Comparison of ENCODE assay signal across 17 cellular contexts in genomic region chr2:101975171-101975870, GRCh38. TPM values are rescaled to one million over a fixed set of nuclear protein-coding genes. Genes with fewer than 3 reads are reported as not detected.
A peak's percentile ranks its signal among the peaks of the same experiment; 100 is the strongest.
DNase-seq lines count a peak whose midpoint lies in the region; ATAC-seq and TF ChIP-seq lines count a peak whose summit lies in the region.
"Had no signal": no experiment of that assay in that cellular context is flagged by ENCODE, and none has a peak within 500 bp of the region (broad histone marks: within the 10 kb centered on the region; RNA-seq: fewer than 3 reads in every experiment).

No MANE protein-coding gene starts in this region.

- peak overlapping the region; percentile 43 for H2AFZ ChIP-seq in ACC112 (ENCODE audit: low read length, unreplicated experiment)
- H2AFZ ChIP-seq in IMR-90 (replicated peaks; ENCODE audit: low read length, poor library complexity) = peak overlapping the region; percentile 67

- in situ Hi-C loops in IMR-90 (cut with MboI; ENCODE audit: low sequenced_read_pairs) = no loop called here

- peaks cover 14% of the 10 kb centered on the region for H3K9me3 Mint-ChIP-seq in dendritic cell treated with granulocyte-macrophage colony-stimulating factor and Interleukin-4, amounts not matched to agents 40 ng/mL and 50 ng/mL, for 4 days
- peaks cover 10% of the 10 kb centered on the region for H3K9me3 Mint-ChIP-seq in osteocyte (ENCODE audit: unreplicated experiment)
- H3K9me3 Mint-ChIP-seq in activated T-helper 17 cell treated with anti-CD3 and anti-CD28 coated beads, Interleukin-2, amount 50 U/mL, for 72 hours = peaks cover 15% of the 10 kb centered on the region

- no peaks in the 10 kb centered on the region; the same call in 1 of the 2 replicates for H3K36me3 ChIP-seq in ACC112 (ENCODE audit: insufficient read depth, low read length)
- no peaks in the 10 kb centered on the region for H3K36me3 ChIP-seq in IMR-90 (ENCODE audit: control insufficient read depth, insufficient read depth, low read length)
- no peaks in the 10 kb centered on the region for H3K36me3 ChIP-seq in H7 (replicated peaks; ENCODE audit: control insufficient read depth, insufficient read depth, low read length)
- H3K36me3 ChIP-seq: BLaER1 treated with 17β-estradiol and CSF1 and Interleukin-3, amounts not matched to agents 10 nM and 100 nM had no signal

- 0 out of 2 replicates have a peak overlapping the region, but pooled peaks have one; percentile 50 for H3K23ac ChIP-seq in IMR-90 (ENCODE audit: low read depth, low read length)

- CTCF ChIA-PET in IMR-90 (lab: Yijun Ruan, JAX) = no interaction called here

- no peak for TF ChIP-seq RAD21 in IMR-90 (IDR thresholded peaks at IDR 0.05; ENCODE audit: low read length)

- H2BK15ac ChIP-seq in IMR-90 (ENCODE audit: low read depth, low read length) = no peak overlapping the region; the same call in 2 of the 3 replicates

- TF ChIP-seq CTCF in IMR-90 (conservative IDR thresholded peaks at IDR 0.05; ENCODE audit: low read depth, low read length) (no peak), osteocyte (IDR thresholded peaks at IDR 0.05) (no peak)

- H3K4me3 Mint-ChIP-seq in dendritic cell treated with granulocyte-macrophage colony-stimulating factor and Interleukin-4, amounts not matched to agents 40 ng/mL and 50 ng/mL, for 4 days = no peak overlapping the region
- H3K4me3 Mint-ChIP-seq in osteocyte (ENCODE audit: unreplicated experiment) = no peak overlapping the region
- H3K4me3 Mint-ChIP-seq in activated T-helper 17 cell treated with anti-CD3 and anti-CD28 coated beads, Interleukin-2, amount 50 U/mL, for 72 hours = no peak overlapping the region
- H3K4me3 Mint-ChIP-seq: CD4-positive, CD25-positive, alpha-beta regulatory T cell had no signal

- H3K79me2 ChIP-seq in ACC112 (ENCODE audit: control insufficient read depth, insufficient read depth, low read length, unreplicated experiment) = no peaks in the 10 kb centered on the region

- H4K91ac ChIP-seq in IMR-90 (ENCODE audit: insufficient read depth, low read depth, low read length) = peak overlapping the region; percentile 16; the same call in 1 of the 2 replicates

- H2BK20ac ChIP-seq in IMR-90 (ENCODE audit: low read depth, low read length) = peak overlapping the region; percentile 63

- H3K9ac ChIP-seq in IMR-90 (ENCODE audit: low read depth, low read length) = no peak overlapping the region
- H3K9ac ChIP-seq: BLaER1 treated with 17β-estradiol and CSF1 and Interleukin-3, amounts not matched to agents 10 nM and 100 nM had no signal

- peaks cover 70% of the 10 kb centered on the region for H3K4me1 Mint-ChIP-seq in dendritic cell treated with granulocyte-macrophage colony-stimulating factor and Interleukin-4, amounts not matched to agents 40 ng/mL and 50 ng/mL, for 4 days (ENCODE audit: low read depth)
- H3K4me1 Mint-ChIP-seq in osteocyte (ENCODE audit: unreplicated experiment) = peaks cover 60% of the 10 kb centered on the region
- H3K4me1 Mint-ChIP-seq in activated T-helper 17 cell treated with anti-CD3 and anti-CD28 coated beads, Interleukin-2, amount 50 U/mL, for 72 hours = no peaks in the 10 kb centered on the region
- H3K4me1 Mint-ChIP-seq: CD4-positive, CD25-positive, alpha-beta regulatory T cell had no signal

- no peaks in the 10 kb centered on the region for H4K20me1 ChIP-seq in IMR-90 (ENCODE audit: insufficient read depth, low read length)
- H4K20me1 ChIP-seq: BLaER1 treated with 17β-estradiol and CSF1 and Interleukin-3, amounts not matched to agents 10 nM and 100 nM had no signal

- H2AK5ac ChIP-seq in IMR-90 (ENCODE audit: low read depth, low read length) = peak overlapping the region; percentile 61; the same call in 1 of the 2 replicates

- no peak for TF ChIP-seq POLR2A in IMR-90 (IDR thresholded peaks at IDR 0.05; ENCODE audit: low read depth, low read length)

- H3K4ac ChIP-seq in IMR-90 (ENCODE audit: low read depth, low read length) = no peak overlapping the region; the same call in 1 of the 2 replicates

- no peak overlapping the region for H3K56ac ChIP-seq in IMR-90 (ENCODE audit: extremely low read depth, insufficient read depth, low read length)

- H3K4me1 ChIP-seq in ACC112 (ENCODE audit: control insufficient read depth, insufficient read depth, low read length, unreplicated experiment) = peaks cover 39% of the 10 kb centered on the region
- peaks cover 21% of the 10 kb centered on the region for H3K4me1 ChIP-seq in IMR-90 (ENCODE audit: control insufficient read depth, insufficient read depth, low read length)

- no peak overlapping the region for H2AK9ac ChIP-seq in IMR-90 (replicated peaks; ENCODE audit: low read depth, low read length, poor library complexity)

- ATAC-seq in IMR-90 (ENCODE audit: low read depth) (peak; percentile 7; the same call in 1 of the 2 replicates), GM19023 (IDR thresholded peaks at IDR 0.05; ENCODE audit: unreplicated experiment) (no peak), HG03342 (IDR thresholded peaks at IDR 0.05; ENCODE audit: unreplicated experiment) (no peak)
- ATAC-seq in activated T-helper 17 cell treated with anti-CD3 and anti-CD28 coated beads, Interleukin-2, amount 50 U/mL, for 72 hours (replicated peaks) = no peak
- ATAC-seq: HCT116 had no signal

- dilution Hi-C loops in IMR-90 (cut with HindIII; ENCODE audit: low sequenced_read_pairs, unreplicated experiment) = no loop called here

- WGBS in IMR-90 (ENCODE audit: extremely low coverage in 2 of 2, insufficient read length in 1 of 2), 2 experiments = 74% methylated on average over 4 of the region's 17 CpGs; no CpG with 5 or more reads in 1 of the 2 experiments

- H3K36me3 Mint-ChIP-seq in dendritic cell treated with granulocyte-macrophage colony-stimulating factor and Interleukin-4, amounts not matched to agents 40 ng/mL and 50 ng/mL, for 4 days (ENCODE audit: low read depth) = peaks cover 8% of the 10 kb centered on the region
- peaks cover 4% of the 10 kb centered on the region for H3K36me3 Mint-ChIP-seq in osteocyte (ENCODE audit: unreplicated experiment)
- no peaks in the 10 kb centered on the region for H3K36me3 Mint-ChIP-seq in activated T-helper 17 cell treated with anti-CD3 and anti-CD28 coated beads, Interleukin-2, amount 50 U/mL, for 72 hours (ENCODE audit: low read depth)

- H3K4me2 ChIP-seq in IMR-90 (ENCODE audit: low read depth, low read length) = peak overlapping the region; percentile 52; the same call in 1 of the 2 replicates

- no peaks in the 10 kb centered on the region for H3K79me1 ChIP-seq in IMR-90 (ENCODE audit: low read depth in 1 of 2, low read length in 2 of 2)

- H4K8ac ChIP-seq in IMR-90 (ENCODE audit: low read depth in 2 of 2, low read length in 2 of 2) = peak overlapping the region in 1 of 2 experiments; percentile 24; a peak in 1 of 4 replicates

- H2BK120ac ChIP-seq in IMR-90 (ENCODE audit: low read depth, low read length) = peak overlapping the region; percentile 49; the same call in 1 of the 2 replicates

- peak overlapping the region; percentile 86 for H3K27ac Mint-ChIP-seq in dendritic cell treated with granulocyte-macrophage colony-stimulating factor and Interleukin-4, amounts not matched to agents 40 ng/mL and 50 ng/mL, for 4 days
- peak overlapping the region; percentile 14 for H3K27ac Mint-ChIP-seq in osteocyte (ENCODE audit: unreplicated experiment)
- H3K27ac Mint-ChIP-seq in activated T-helper 17 cell treated with anti-CD3 and anti-CD28 coated beads, Interleukin-2, amount 50 U/mL, for 72 hours = no peak overlapping the region
- H3K27ac Mint-ChIP-seq: CD4-positive, CD25-positive, alpha-beta regulatory T cell had no signal

- POLR2A ChIA-PET in IMR-90 (lab: Charles Lee; ENCODE audit: unreplicated experiment) = no interaction called here

- H3K14ac ChIP-seq in IMR-90 (replicated peaks; ENCODE audit: low read depth, low read length) = peak overlapping the region; percentile 68; the same call in 1 of the 2 replicates

- peaks cover 2% of the 10 kb centered on the region; the same call in 1 of the 2 replicates for H3K9me3 ChIP-seq in IMR-90 (ENCODE audit: control insufficient read depth, insufficient read depth, low read length)

- H2BK5ac ChIP-seq in IMR-90 (ENCODE audit: low read depth, low read length, poor library complexity, severe bottlenecking) = no peak overlapping the region

- peak overlapping the region; percentile 67; the same call in 1 of the 2 replicates for H3K18ac ChIP-seq in IMR-90 (ENCODE audit: low read depth, low read length)

- no peaks in the 10 kb centered on the region for H3K27me3 Mint-ChIP-seq in dendritic cell treated with granulocyte-macrophage colony-stimulating factor and Interleukin-4, amounts not matched to agents 40 ng/mL and 50 ng/mL, for 4 days
- no peaks in the 10 kb centered on the region for H3K27me3 Mint-ChIP-seq in osteocyte (ENCODE audit: unreplicated experiment)
- no peaks in the 10 kb centered on the region for H3K27me3 Mint-ChIP-seq in activated T-helper 17 cell treated with anti-CD3 and anti-CD28 coated beads, Interleukin-2, amount 50 U/mL, for 72 hours

- H3K27me3 ChIP-seq in ACC112 (ENCODE audit: insufficient read depth, low read length) (no peaks in the 10 kb centered on the region), IMR-90 (ENCODE audit: control insufficient read depth, insufficient read depth, low read length) (no peaks in the 10 kb centered on the region; the same call in 1 of the 2 replicates), H7 (ENCODE audit: control insufficient read depth, insufficient read depth, low read length) (no peaks in the 10 kb centered on the region)
- H3K27me3 ChIP-seq: BLaER1 treated with 17β-estradiol and CSF1 and Interleukin-3, amounts not matched to agents 10 nM and 100 nM had no signal

- no peak for DNase-seq in IMR-90
- DNase-seq in osteocyte (ENCODE audit: extremely low spot score, unreplicated experiment) = no peak
- no peak for DNase-seq in H7
- DNase-seq: Calu3; CD4-positive, CD25-positive, alpha-beta regulatory T cell; DMS 273 treated with DMSO at 0.1 percent for 48 hours; Kasumi-1; KBM-7 had no signal

- peak overlapping the region; percentile 50; the same call in 1 of the 2 replicates for H4K5ac ChIP-seq in IMR-90 (ENCODE audit: low read depth, low read length)

- H3K4me3 ChIP-seq in ACC112 (ENCODE audit: low read depth, low read length) = no peak overlapping the region
- no peak overlapping the region for H3K4me3 ChIP-seq in IMR-90 (ENCODE audit: insufficient read depth, low read depth, low read length)
- no peak overlapping the region for H3K4me3 ChIP-seq in H7 (ENCODE audit: insufficient read depth, low read depth, low read length)
- H3K4me3 ChIP-seq: BLaER1 treated with 17β-estradiol and CSF1 and Interleukin-3, amounts not matched to agents 10 nM and 100 nM had no signal

- H3K9me1 ChIP-seq in IMR-90 (ENCODE audit: insufficient read depth, low read length) = 0 out of 2 replicates have a peak, but pooled peaks cover 3% of the 10 kb centered on the region

- intact Hi-C loops in IMR-90 (cut with micrococcal nuclease) = no loop called here
- intact Hi-C loops in dendritic cell treated with granulocyte-macrophage colony-stimulating factor and Interleukin-4, amounts not matched to agents 40 ng/mL and 50 ng/mL, for 4 days (cut with micrococcal nuclease) = no loop called here

- H3K27ac ChIP-seq in ACC112 (ENCODE audit: low read depth, low read length) (no peak overlapping the region), IMR-90 (ENCODE audit: insufficient read depth, low read length) (peak overlapping the region; percentile 81; the same call in 1 of the 2 replicates)
- H3K27ac ChIP-seq: 22Rv1 had no signal

- no TSS peak for BruUV-seq in IMR-90 (replicated peaks; lab: Mats Ljungman, UMichigan)

RNA-seq across cellular contexts. Expression of gene IL1R2, which starts 16.4 kb away (rescaled TPM):
- total RNA-seq in IMR-90 (2012; rRNA removed) (not detected in 2 replicates), osteocyte (not detected in 2 replicates)
- polyA plus RNA-seq in IMR-90 (2012; rRNA removed) = not detected in 2 replicates
- 0.03 TPM in 1 of 2 replicates, not detected in the other for polyA plus RNA-seq in IMR-90 (2012; cell fraction: cytosol; rRNA removed)
- 0.14 TPM in 1 of 2 replicates, not detected in the other for polyA plus RNA-seq in IMR-90 (2012; cell fraction: nucleus; rRNA removed; ENCODE audit: low replicate concordance)
- 10 to 100 TPM; 55.8 to 97.6 TPM for total RNA-seq in activated T-helper 17 cell treated with anti-CD3 and anti-CD28 coated beads, Interleukin-2, amount 50 U/mL, for 72 hours
- 0.17 and 0.44 TPM in 2 replicates for total RNA-seq in H7 (2014; rRNA removed; shearing (Covaris generic))
- total RNA-seq: A673, Calu3 had no signal

Comparison
In these comparisons a context has a peak if more than half of its experiments do, and no peak if none do; other contexts are left out.
1. RNA of gene IL1R2, which starts 16.4 kb away (total RNA-seq): 55.8 to 97.6 TPM in activated T-helper 17 cell treated with anti-CD3 and anti-CD28 coated beads, Interleukin-2, amount 50 U/mL, for 72 hours; 0.17 to 0.44 TPM in H7, not detected in IMR-90 and not detected in osteocyte; every median in the first group is over 10 times any median in the second.